ENCODE assay signal across 8 cellular contexts in the genomic region with DNA sequence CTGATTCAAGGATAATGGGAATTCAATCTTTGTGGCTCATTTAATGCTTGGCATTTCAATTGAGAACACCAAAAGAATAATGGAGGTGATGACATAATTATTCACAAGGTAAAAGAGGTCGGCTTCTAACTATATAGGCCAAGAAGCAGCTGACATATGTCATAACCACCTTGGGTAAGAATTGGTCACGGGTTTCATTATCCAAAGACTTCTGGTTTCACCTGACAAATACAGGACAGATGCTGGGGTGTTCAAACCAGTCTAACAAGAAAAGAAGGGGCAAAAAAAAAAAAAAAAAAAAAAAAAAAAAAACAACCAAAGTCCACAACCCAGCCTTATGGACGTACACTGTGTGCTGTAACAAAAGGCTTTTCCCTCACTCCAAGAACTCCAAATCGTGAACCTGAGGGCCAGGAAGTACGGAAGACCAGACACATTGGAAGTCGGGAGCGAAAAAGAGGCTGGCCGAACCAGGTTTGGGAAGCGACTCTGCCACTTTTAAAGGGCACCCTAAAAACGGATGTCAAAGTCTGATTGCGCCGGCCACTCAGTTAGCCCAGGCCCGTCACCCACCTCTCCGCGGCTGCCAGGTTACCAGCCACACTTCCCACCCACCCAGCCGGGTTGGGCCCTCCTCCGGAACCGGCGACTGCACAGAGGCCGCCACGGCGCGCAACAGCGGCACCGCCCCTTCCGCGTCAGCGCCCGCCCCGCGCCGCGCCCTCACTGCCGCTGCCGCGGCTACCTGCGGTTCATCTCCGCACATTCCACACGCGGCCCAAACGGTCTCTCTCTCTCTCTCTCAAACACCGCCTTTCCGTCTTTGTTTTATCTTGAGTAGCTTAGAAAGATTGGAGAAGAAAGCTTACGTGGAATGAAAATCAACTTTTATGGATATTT. TPM values are rescaled to one million over a fixed set of nuclear protein-coding genes. Genes with fewer than 3 reads are reported as not detected.
A peak's percentile ranks its signal among the peaks of the same experiment; 100 is the strongest.
DNase-seq lines count a peak whose midpoint lies in the region; ATAC-seq and TF ChIP-seq lines count a peak whose summit lies in the region.

A gene with protein sequence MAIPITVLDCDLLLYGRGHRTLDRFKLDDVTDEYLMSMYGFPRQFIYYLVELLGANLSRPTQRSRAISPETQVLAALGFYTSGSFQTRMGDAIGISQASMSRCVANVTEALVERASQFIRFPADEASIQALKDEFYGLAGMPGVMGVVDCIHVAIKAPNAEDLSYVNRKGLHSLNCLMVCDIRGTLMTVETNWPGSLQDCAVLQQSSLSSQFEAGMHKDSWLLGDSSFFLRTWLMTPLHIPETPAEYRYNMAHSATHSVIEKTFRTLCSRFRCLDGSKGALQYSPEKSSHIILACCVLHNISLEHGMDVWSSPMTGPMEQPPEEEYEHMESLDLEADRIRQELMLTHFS (minus strand): TSS at position 677 of the 900 bp plus-strand sequence. CDS start 990 bp downstream, outside the sequence.

- peaks cover 14 to 82% (median 53%) of the 10 kb centered on the region in 6 donors for H3K4me1 ChIP-seq in spleen

- H3K36me3 ChIP-seq in spleen = peaks cover 0 to 25% (median 12%) of the 10 kb centered on the region in 6 donors

- no peak for TF ChIP-seq CTCF in WTC11 (IDR thresholded peaks at IDR 0.05)
- TF ChIP-seq CTCF in cardiac fibroblast (IDR thresholded peaks at IDR 0.05; ENCODE audit: low read depth, low read length) = no peak
- TF ChIP-seq CTCF in spleen (IDR thresholded peaks at IDR 0.05 in 8 of 11, conservative IDR thresholded peaks at IDR 0.05 in 3 of 11) = no peak

- H3K27me3 ChIP-seq in spleen (replicated peaks in 1 of 7) = no peaks in the 10 kb centered on the region

- H3K27me3 Mint-ChIP-seq in WTC11 (ENCODE audit: low read depth) = no peaks in the 10 kb centered on the region

- intact Hi-C loops in spleen (cut with DNase I; ENCODE audit: low total_unique reads) = no loop called here

- peaks cover 9% of the 10 kb centered on the region for H3K36me3 Mint-ChIP-seq in WTC11

- H3K4me1 Mint-ChIP-seq in WTC11 = peaks cover 23% of the 10 kb centered on the region

- WGBS in spleen, 5 donors = 1 to 2% (median 2%) methylated on average over 42 to 44 of the region's 44 CpGs

- in situ Hi-C loops in ACHN (cut with HindIII; ENCODE audit: low pct_ligation_motif_present, low pct_unique_long_range_greater_than_20kb, low sequenced_read_pairs) = no loop called here

- H3K27ac Mint-ChIP-seq in WTC11 = peak within 1 kb of the TSS; percentile 100

- peak; percentile 84 for DNase-seq in ACHN
- DNase-seq in NCI-H2171 (lab: John Stamatoyannopoulos, UW) = peak; percentile 83
- peak; percentile 89 for DNase-seq in WTC11 (ENCODE audit: low spot score)
- peak; percentile 90 to 95 for DNase-seq in cardiac fibroblast (ENCODE audit: low read depth in 2 of 2)
- DNase-seq in iris pigment epithelial cell (ENCODE audit: low read depth) = peak; percentile 88
- peak; percentile 99 for DNase-seq in spleen

- CTCF ChIA-PET in WTC11 (lab: Charles Lee) = interaction anchor here (0.7 to 2.3 kb wide), 6 partner anchors 49 to 224 kb away, joined by 3 to 10 read pairs (median 4); no protein-coding TSS in a partner anchor

- H3K4me3 Mint-ChIP-seq in WTC11 = peak within 1 kb of the TSS; percentile 93

- H3K9me3 ChIP-seq in spleen = no peaks in the 10 kb centered on the region

- POLR2A ChIA-PET in WTC11 (lab: Charles Lee) = interaction anchor here (0.6 kb wide), 1 partner anchor 268 kb away, joined by 6 read pairs; no protein-coding TSS in a partner anchor

- peak within 1 kb of the TSS; percentile 91 to 99 (median 98) for H3K27ac ChIP-seq in spleen

- peak; percentile 95 for ATAC-seq in GM18868 (IDR thresholded peaks at IDR 0.05; ENCODE audit: unreplicated experiment)
- peak; percentile 97 for ATAC-seq in HG03103 (IDR thresholded peaks at IDR 0.05; ENCODE audit: low read depth, unreplicated experiment)
- ATAC-seq in WTC11 = peak; percentile 95

- no peak for TF ChIP-seq POLR2A in spleen (IDR thresholded peaks at IDR 0.05)

- H3K4me3 ChIP-seq in cardiac fibroblast (replicated peaks in 1 of 2; ENCODE audit: low read depth in 2 of 2, low read length in 2 of 2) (peak within 1 kb of the TSS; percentile 80 to 97), spleen (peak within 1 kb of the TSS; percentile 78 to 99 (median 96))

- H3K9me3 Mint-ChIP-seq in WTC11 = no peaks in the 10 kb centered on the region

TF ChIP-seq in WTC11, 78 proteins besides CTCF, POLR2A, EP300 and RAD21 (continues in another document):
- TF ChIP-seq ZNF671 (CRISPR knock-in tag; IDR thresholded peaks at IDR 0.05) = no peak
- peak; percentile 76; the same call in 1 of the 2 replicates for TF ChIP-seq MYBL2 (CRISPR knock-in tag; IDR thresholded peaks at IDR 0.05)
- 0 out of 2 replicates have a peak, but pooled peaks have one; percentile 12 for TF ChIP-seq GABPB1 (CRISPR knock-in tag; IDR thresholded peaks at IDR 0.05)
- TF ChIP-seq, protein P1, sequence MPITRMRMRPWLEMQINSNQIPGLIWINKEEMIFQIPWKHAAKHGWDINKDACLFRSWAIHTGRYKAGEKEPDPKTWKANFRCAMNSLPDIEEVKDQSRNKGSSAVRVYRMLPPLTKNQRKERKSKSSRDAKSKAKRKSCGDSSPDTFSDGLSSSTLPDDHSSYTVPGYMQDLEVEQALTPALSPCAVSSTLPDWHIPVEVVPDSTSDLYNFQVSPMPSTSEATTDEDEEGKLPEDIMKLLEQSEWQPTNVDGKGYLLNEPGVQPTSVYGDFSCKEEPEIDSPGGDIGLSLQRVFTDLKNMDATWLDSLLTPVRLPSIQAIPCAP (CRISPR knock-in tag; IDR thresholded peaks at IDR 0.05) = no peak
- TF ChIP-seq, protein P2, sequence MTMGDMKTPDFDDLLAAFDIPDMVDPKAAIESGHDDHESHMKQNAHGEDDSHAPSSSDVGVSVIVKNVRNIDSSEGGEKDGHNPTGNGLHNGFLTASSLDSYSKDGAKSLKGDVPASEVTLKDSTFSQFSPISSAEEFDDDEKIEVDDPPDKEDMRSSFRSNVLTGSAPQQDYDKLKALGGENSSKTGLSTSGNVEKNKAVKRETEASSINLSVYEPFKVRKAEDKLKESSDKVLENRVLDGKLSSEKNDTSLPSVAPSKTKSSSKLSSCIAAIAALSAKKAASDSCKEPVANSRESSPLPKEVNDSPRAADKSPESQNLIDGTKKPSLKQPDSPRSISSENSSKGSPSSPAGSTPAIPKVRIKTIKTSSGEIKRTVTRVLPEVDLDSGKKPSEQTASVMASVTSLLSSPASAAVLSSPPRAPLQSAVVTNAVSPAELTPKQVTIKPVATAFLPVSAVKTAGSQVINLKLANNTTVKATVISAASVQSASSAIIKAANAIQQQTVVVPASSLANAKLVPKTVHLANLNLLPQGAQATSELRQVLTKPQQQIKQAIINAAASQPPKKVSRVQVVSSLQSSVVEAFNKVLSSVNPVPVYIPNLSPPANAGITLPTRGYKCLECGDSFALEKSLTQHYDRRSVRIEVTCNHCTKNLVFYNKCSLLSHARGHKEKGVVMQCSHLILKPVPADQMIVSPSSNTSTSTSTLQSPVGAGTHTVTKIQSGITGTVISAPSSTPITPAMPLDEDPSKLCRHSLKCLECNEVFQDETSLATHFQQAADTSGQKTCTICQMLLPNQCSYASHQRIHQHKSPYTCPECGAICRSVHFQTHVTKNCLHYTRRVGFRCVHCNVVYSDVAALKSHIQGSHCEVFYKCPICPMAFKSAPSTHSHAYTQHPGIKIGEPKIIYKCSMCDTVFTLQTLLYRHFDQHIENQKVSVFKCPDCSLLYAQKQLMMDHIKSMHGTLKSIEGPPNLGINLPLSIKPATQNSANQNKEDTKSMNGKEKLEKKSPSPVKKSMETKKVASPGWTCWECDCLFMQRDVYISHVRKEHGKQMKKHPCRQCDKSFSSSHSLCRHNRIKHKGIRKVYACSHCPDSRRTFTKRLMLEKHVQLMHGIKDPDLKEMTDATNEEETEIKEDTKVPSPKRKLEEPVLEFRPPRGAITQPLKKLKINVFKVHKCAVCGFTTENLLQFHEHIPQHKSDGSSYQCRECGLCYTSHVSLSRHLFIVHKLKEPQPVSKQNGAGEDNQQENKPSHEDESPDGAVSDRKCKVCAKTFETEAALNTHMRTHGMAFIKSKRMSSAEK (CRISPR knock-in tag; IDR thresholded peaks at IDR 0.05; ENCODE audit: borderline replicate concordance) = no peak
- TF ChIP-seq FOXP1 (CRISPR knock-in tag; IDR thresholded peaks at IDR 0.05; ENCODE audit: borderline replicate concordance) = 0 out of 2 replicates have a peak, but pooled peaks have one; percentile 16
- no peak for TF ChIP-seq ESRRA (CRISPR knock-in tag; IDR thresholded peaks at IDR 0.05; ENCODE audit: borderline replicate concordance)
- TF ChIP-seq ZNF219 (CRISPR knock-in tag; IDR thresholded peaks at IDR 0.05; ENCODE audit: borderline replicate concordance) = no peak
- TF ChIP-seq, protein P3, sequence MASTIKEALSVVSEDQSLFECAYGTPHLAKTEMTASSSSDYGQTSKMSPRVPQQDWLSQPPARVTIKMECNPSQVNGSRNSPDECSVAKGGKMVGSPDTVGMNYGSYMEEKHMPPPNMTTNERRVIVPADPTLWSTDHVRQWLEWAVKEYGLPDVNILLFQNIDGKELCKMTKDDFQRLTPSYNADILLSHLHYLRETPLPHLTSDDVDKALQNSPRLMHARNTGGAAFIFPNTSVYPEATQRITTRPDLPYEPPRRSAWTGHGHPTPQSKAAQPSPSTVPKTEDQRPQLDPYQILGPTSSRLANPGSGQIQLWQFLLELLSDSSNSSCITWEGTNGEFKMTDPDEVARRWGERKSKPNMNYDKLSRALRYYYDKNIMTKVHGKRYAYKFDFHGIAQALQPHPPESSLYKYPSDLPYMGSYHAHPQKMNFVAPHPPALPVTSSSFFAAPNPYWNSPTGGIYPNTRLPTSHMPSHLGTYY (CRISPR knock-in tag; IDR thresholded peaks at IDR 0.05) = no peak
- no peak for TF ChIP-seq SOX15 (CRISPR knock-in tag; IDR thresholded peaks at IDR 0.05)
- TF ChIP-seq ZNF232 (CRISPR knock-in tag; IDR thresholded peaks at IDR 0.05) = no peak

RNA-seq across cellular contexts. Expression of the gene that starts here (rescaled TPM):
- 4.4 to 5.6 TPM (median 5.2 TPM) in 3 replicates for total RNA-seq in WTC11 (2021)
- total RNA-seq in spleen = 1 to 10 TPM; 3.2 to 5.6 (median 4.4) TPM
- polyA plus RNA-seq in spleen = 1 to 10 TPM; 1.4 to 3.4 (median 2.1) TPM

Comparison
In these comparisons a context has a peak if more than half of its experiments do, and no peak if none do; other contexts are left out.
1. Peak in every context shown above with its lines: DNase-seq, ATAC-seq, H3K4me3 ChIP-seq and H3K27ac ChIP-seq.